Comparison of ENCODE assay signal across 11 cellular contexts in genomic region chr3:195226900-195227447, GRCh38. TPM values are rescaled to one million over a fixed set of nuclear protein-coding genes. Genes with fewer than 3 reads are reported as not detected.
A peak's percentile ranks its signal among the peaks of the same experiment; 100 is the strongest.
DNase-seq lines count a peak whose midpoint lies in the region; ATAC-seq, FAIRE-seq and TF ChIP-seq lines count a peak whose summit lies in the region.
"Had no signal": no experiment of that assay in that cellular context is flagged by ENCODE, and none has a peak within 500 bp of the region (broad histone marks: within the 10 kb centered on the region; RNA-seq: fewer than 3 reads in every experiment).

No MANE protein-coding gene starts in this region.

- CTCF ChIA-PET in K562 (lab: Yijun Ruan, JAX; ENCODE audit: low intra/inter-chr PET ratio), result no interaction called here

- TF ChIP-seq RAD21 in K562 (CRISPR knock-in tag; conservative IDR thresholded peaks at IDR 0.05 in 1 of 2, IDR thresholded peaks at IDR 0.05 in 1 of 2), result peak in 1 of 2 experiments; percentile 61; a peak in 2 of 4 replicates

- no peak for FAIRE-seq in K562 (lab: Jason Lieb, UNC)

- H3K9ac ChIP-seq in K562 (ENCODE audit: insufficient read depth in 1 of 2, low read depth in 2 of 2, low read length in 2 of 2), result no peak overlapping the region

- H3K36me3 Mint-ChIP-seq in HFFc6 (ENCODE audit: low read depth), result no peaks in the 10 kb centered on the region

- H3K27me3 ChIP-seq in BE2C (no peaks in the 10 kb centered on the region), K562 (ENCODE audit: control insufficient read depth in 2 of 2, insufficient read depth in 2 of 2, low read length in 2 of 2) (no peaks in the 10 kb centered on the region), right lobe of liver (no peaks in the 10 kb centered on the region)
- H3K27me3 ChIP-seq: vagina had no signal

- H3K79me2 ChIP-seq in K562 (ENCODE audit: control insufficient read depth, insufficient read depth, low read length), result no peaks in the 10 kb centered on the region

- H3K9me3 ChIP-seq in BE2C (no peaks in the 10 kb centered on the region), K562 (replicated peaks; ENCODE audit: control insufficient read depth, insufficient read depth, low read depth, low read length) (no peaks in the 10 kb centered on the region), right lobe of liver (no peaks in the 10 kb centered on the region)
- H3K9me3 ChIP-seq: psoas muscle, vagina had no signal

- BruUV-seq in K562 (replicated peaks; lab: Mats Ljungman, UMichigan), result no TSS peak

- no peak overlapping the region for H3K4me3 Mint-ChIP-seq in HFFc6

- intact Hi-C loops in K562 (cut with micrococcal nuclease) (no loop called here), right lobe of liver (cut with DNase I) (no loop called here)

- no peak overlapping the region for H3K27ac Mint-ChIP-seq in HFFc6

- POLR2A ChIA-PET in K562 (lab: Yijun Ruan, JAX), result interaction anchor here (0.7 to 1.1 kb wide), 4 partner anchors 14 to 58 kb away, joined by 3 read pairs; no protein-coding TSS in a partner anchor

- DNase-seq in BE2C (peak; percentile 52), HFFc6 (no peak), K562 (ENCODE audit: extremely low read depth in 1 of 4, low spot score in 3 of 4) (peak in 2 of 4 experiments; percentile 31), right lobe of liver (no peak), DMS79 (lab: John Stamatoyannopoulos, UW) (no peak), NCI-H345 (lab: John Stamatoyannopoulos, UW) (no peak), kidney tubule cell (ENCODE audit: low spot score) (no peak), NCI-H2171 (lab: John Stamatoyannopoulos, UW) (no peak)
- DNase-seq: NCI-H2171 treated with DMSO at 0.1 percent for 48 hours had no signal

- H3K4me3 ChIP-seq in BE2C (ENCODE audit: low read depth, low read length), result no peak overlapping the region
- no peak overlapping the region for H3K4me3 ChIP-seq in K562
- no peak overlapping the region for H3K4me3 ChIP-seq in right lobe of liver
- H3K4me3 ChIP-seq: psoas muscle, vagina had no signal

- peaks cover 1% of the 10 kb centered on the region; the same call in 1 of the 2 replicates for H3K4me1 ChIP-seq in BE2C
- no peaks in the 10 kb centered on the region for H3K4me1 ChIP-seq in K562 (replicated peaks in 1 of 2; ENCODE audit: control insufficient read depth in 2 of 2, insufficient read depth in 2 of 2, low read length in 2 of 2)
- no peaks in the 10 kb centered on the region for H3K4me1 ChIP-seq in right lobe of liver

- H3K4me2 ChIP-seq in K562 (ENCODE audit: insufficient read depth, low read length), result no peak overlapping the region

- H3K36me3 ChIP-seq in BE2C (no peaks in the 10 kb centered on the region; the same call in 1 of the 2 replicates), K562 (ENCODE audit: control insufficient read depth, insufficient read depth, low read length) (peaks cover 13% of the 10 kb centered on the region; the same call in 1 of the 3 replicates), right lobe of liver (no peaks in the 10 kb centered on the region)
- H3K36me3 ChIP-seq: vagina had no signal

- TF ChIP-seq POLR2A in K562 (conservative IDR thresholded peaks at IDR 0.05) (no peak), right lobe of liver (IDR thresholded peaks at IDR 0.05) (no peak)

- H3K9me1 ChIP-seq in K562 (ENCODE audit: control insufficient read depth, insufficient read depth, low read length), result no peaks in the 10 kb centered on the region

- TF ChIP-seq EP300 in K562 (IDR thresholded peaks at IDR 0.05; ENCODE audit: low read length), result no peak

- H2AFZ ChIP-seq in K562 (ENCODE audit: low read depth, low read length), result no peak overlapping the region; the same call in 1 of the 2 replicates

- WGBS in K562 (ENCODE audit: insufficient coverage, low coverage, missing lambda C conversion rate), result 66% methylated on average over 8 of the region's 9 CpGs
- WGBS in right lobe of liver (ENCODE audit: insufficient coverage, low coverage, low lambda C conversion rate, missing lambda C conversion rate), result 91% methylated on average over 4 of the region's 9 CpGs

- H3K9me3 Mint-ChIP-seq in HFFc6, result no peaks in the 10 kb centered on the region

- no peaks in the 10 kb centered on the region; the same call in none of the 2 replicates for H3K27me3 Mint-ChIP-seq in HFFc6 (ENCODE audit: insufficient read depth)

- in situ Hi-C loops in K562 (cut with MboI), result no loop called here

- H3K27ac ChIP-seq in K562 (ENCODE audit: extremely low read depth, low read depth, low read length) (no peak overlapping the region), right lobe of liver (no peak overlapping the region)
- H3K27ac ChIP-seq: psoas muscle, vagina had no signal

- H4K20me1 ChIP-seq in K562 (replicated peaks; ENCODE audit: control insufficient read depth, insufficient read depth, low read length), result no peaks in the 10 kb centered on the region

- peaks cover 20% of the 10 kb centered on the region for H3K4me1 Mint-ChIP-seq in HFFc6 (ENCODE audit: low read depth)

- TF ChIP-seq CTCF in BE2C (IDR thresholded peaks at IDR 0.05; ENCODE audit: low read depth, low read length), result peak; percentile 67
- peak; percentile 70 for TF ChIP-seq CTCF in HFFc6 (IDR thresholded peaks at IDR 0.05)
- peak; percentile 49 to 57 (median 53); a peak in 5 of 6 replicates for TF ChIP-seq CTCF in K562 (IDR thresholded peaks at IDR 0.05 in 2 of 3, conservative IDR thresholded peaks at IDR 0.05 in 1 of 3; ENCODE audit: insufficient read depth in 2 of 3, low read depth in 1 of 3, low read length in 3 of 3)
- TF ChIP-seq CTCF in right lobe of liver (IDR thresholded peaks at IDR 0.05), result peak in 1 of 4 donors; percentile 12

- peak; percentile 94 for ATAC-seq in K562
- peak in 3 of 4 donors; percentile 45 to 52 (median 46) for ATAC-seq in right lobe of liver
- ATAC-seq: psoas muscle had no signal

TF ChIP-seq in K562, 482 proteins besides CTCF, POLR2A, EP300 and RAD21 (continues in another document):
- TF ChIP-seq XRCC3 (IDR thresholded peaks at IDR 0.05) (no peak), ARID2 (IDR thresholded peaks at IDR 0.05) (no peak)

RNA-seq across cellular contexts. Expression of gene XXYLT1, which starts 44.0 kb away (rescaled TPM):
- polyA plus RNA-seq in BE2C (2012; ENCODE audit: insufficient read depth, insufficient read length, low read depth), result 34.2 TPM
- 10 to 100 TPM; 16.9 to 24.2 (median 18.3) TPM for total RNA-seq in HFFc6 (2021; fragmentation: NEBNext Ultra II Directional; extraction: Animal tissue kit (Norgen Biotek cat#: 25700))
- total RNA-seq in K562 (2011; cell fraction: chromatin; rRNA removed; ENCODE audit: low replicate concordance), result 19.3 and 36.1 TPM in 2 replicates
- 35.1 and 39.5 TPM in 2 replicates for total RNA-seq in K562 (2011; cell fraction: nucleolus; rRNA removed)
- 26.9 and 30.3 TPM in 2 replicates for total RNA-seq in K562 (2011; cell fraction: nucleoplasm; rRNA removed)
- total RNA-seq in K562 (2014; rRNA removed) (18.9 and 21.3 TPM in 2 replicates), K562 (2014; rRNA removed; fragmentation: Illumina TruSeq; extraction: Trizol) (9.4 and 10.7 TPM in 2 replicates), K562 (2015; rRNA removed; fragmentation: Illumina TruSeq; extraction: Trizol) (13.8 and 15.0 TPM in 2 replicates), K562 (2021) (18.0 and 18.4 TPM in 2 replicates), right lobe of liver (1 to 10 TPM; 1.7 to 6.5 (median 2.1) TPM)
- polyA plus RNA-seq in K562 (2011; rRNA removed) (14.2 and 14.9 TPM in 2 replicates), K562 (2014; fragmentation: Illumina TruSeq; extraction: Trizol) (14.3 and 15.6 TPM in 2 replicates), K562 (2014; fragmentation: Nextera tagmentation; extraction: Ambion mirVana) (1 to 10 TPM; 1.9 to 2.9 TPM), K562 (2014; rRNA removed) (14.2 and 15.6 TPM in 2 replicates)
- 16.6 and 23.1 TPM in 2 replicates for polyA plus RNA-seq in K562 (2011; cell fraction: cytosol; rRNA removed)
- polyA plus RNA-seq in K562 (2011; cell fraction: nucleus; rRNA removed), result 8.6 and 13.0 TPM in 2 replicates
- polyA plus RNA-seq in K562 (2012), result 15.3 and 24.2 TPM in 2 replicates
- polyA minus RNA-seq in K562 (2011; rRNA and poly(A)+ RNA removed), result 9.1 and 12.3 TPM in 2 replicates
- polyA minus RNA-seq in K562 (2011; cell fraction: cytosol; rRNA and poly(A)+ RNA removed), result 18.4 and 20.8 TPM in 2 replicates
- 11.9 and 16.0 TPM in 2 replicates for polyA minus RNA-seq in K562 (2011; cell fraction: nucleus; rRNA and poly(A)+ RNA removed)
